12 cellular contexts compared by ENCODE assay signal in the genomic region with DNA sequence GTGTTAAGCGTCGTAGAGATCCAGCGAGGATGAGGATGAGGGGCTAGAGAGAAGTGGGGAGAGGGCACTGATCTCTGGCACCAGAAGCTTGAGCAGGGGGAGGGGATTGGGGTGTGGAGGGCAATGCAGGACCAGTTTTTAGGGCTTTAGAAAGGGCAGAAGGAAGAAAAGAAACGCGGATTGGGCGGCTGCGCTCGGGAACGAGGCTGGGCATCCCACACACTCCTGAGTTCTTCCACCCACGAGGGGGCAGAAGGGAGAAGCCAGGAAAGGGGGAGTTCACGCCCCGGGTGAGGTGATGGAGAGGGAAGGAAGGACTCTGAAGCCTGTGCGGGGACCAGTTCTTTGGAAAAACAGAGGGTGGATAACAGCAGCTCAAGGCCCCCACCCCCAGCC. TPM values are rescaled to one million over a fixed set of nuclear protein-coding genes. Genes with fewer than 3 reads are reported as not detected.
DNase-seq lines count a peak whose midpoint lies in the region; TF ChIP-seq lines count a peak whose summit lies in the region.
"Had no signal": no experiment of that assay in that cellular context is flagged by ENCODE, and none has a peak within 500 bp of the region (broad histone marks: within the 10 kb centered on the region; RNA-seq: fewer than 3 reads in every experiment).

No MANE protein-coding gene starts in this region.

- no peak overlapping the region for H2BK5ac ChIP-seq in mesenchymal stem cell (ENCODE audit: low read depth, low read length, poor library complexity, severe bottlenecking)

- peaks cover 42% of the 10 kb centered on the region for H3K4me1 Mint-ChIP-seq in T-helper 1 cell treated with Interleukin-12 subunit alpha and Interleukin-12 subunit beta and Interleukin-4 antibody, amounts not matched to agents 30 μg/mL and 1 μg/mL, for 36 hours (ENCODE audit: low read depth)
- peaks cover 18 to 25% (median 20%) of the 10 kb centered on the region in 3 donors for H3K4me1 Mint-ChIP-seq in IgD-negative memory B cell
- peaks cover 39% of the 10 kb centered on the region for H3K4me1 Mint-ChIP-seq in chondrocyte (ENCODE audit: low read depth)

- H3K4me2 ChIP-seq in osteoblast (ENCODE audit: insufficient read depth, low read length) (no peak overlapping the region), mesenchymal stem cell (ENCODE audit: low read length, poor library complexity, severe bottlenecking) (no peak overlapping the region)

- no peak overlapping the region for H2AK5ac ChIP-seq in mesenchymal stem cell (ENCODE audit: low read length, severe bottlenecking)

- H3K36me3 ChIP-seq in osteoblast (ENCODE audit: insufficient read depth, low read length) = no peaks in the 10 kb centered on the region
- no peaks in the 10 kb centered on the region for H3K36me3 ChIP-seq in mesenchymal stem cell (ENCODE audit: control insufficient read depth in 1 of 2, insufficient read depth in 2 of 2, low read depth in 1 of 2, low read length in 2 of 2)
- H3K36me3 ChIP-seq: tibial artery had no signal

- no peak overlapping the region for H3K27ac ChIP-seq in osteoblast (ENCODE audit: low read depth, low read length)
- H3K27ac ChIP-seq in mesenchymal stem cell (ENCODE audit: low read length, poor library complexity, severe bottlenecking) = no peak overlapping the region
- H3K27ac ChIP-seq: tibial artery had no signal

- peak overlapping the region; percentile 64 for H3K4me3 Mint-ChIP-seq in T-helper 1 cell treated with Interleukin-12 subunit alpha and Interleukin-12 subunit beta and Interleukin-4 antibody, amounts not matched to agents 30 μg/mL and 1 μg/mL, for 36 hours
- H3K4me3 Mint-ChIP-seq in IgD-negative memory B cell (peak overlapping the region in 3 of 4 donors; percentile 78 to 89 (median 81)), chondrocyte (ENCODE audit: unreplicated experiment) (no peak overlapping the region)

- H3K4me3 ChIP-seq in osteoblast (ENCODE audit: insufficient read depth, low read length) = no peak overlapping the region
- no peak overlapping the region for H3K4me3 ChIP-seq in mesenchymal stem cell (ENCODE audit: insufficient read depth in 1 of 2, low read depth in 1 of 2, low read length in 2 of 2)
- H3K4me3 ChIP-seq: tibial artery had no signal

- peaks cover 2% of the 10 kb centered on the region for H4K20me1 ChIP-seq in osteoblast (ENCODE audit: insufficient read depth, low read length)

- no peak overlapping the region for H2BK12ac ChIP-seq in mesenchymal stem cell (ENCODE audit: low read length in 2 of 2)

- H3K18ac ChIP-seq in mesenchymal stem cell (ENCODE audit: low read depth in 1 of 2, low read length in 2 of 2) = no peak overlapping the region

- in situ Hi-C loops in GM13977 (cut with MboI; ENCODE audit: low pct_unique_long_range_greater_than_20kb, low sequenced_read_pairs, unreplicated experiment) = no loop called here

- peaks cover 89% of the 10 kb centered on the region for H3K27me3 Mint-ChIP-seq in T-helper 1 cell treated with Interleukin-12 subunit alpha and Interleukin-12 subunit beta and Interleukin-4 antibody, amounts not matched to agents 30 μg/mL and 1 μg/mL, for 36 hours (ENCODE audit: low read depth)
- H3K27me3 Mint-ChIP-seq in IgD-negative memory B cell = peaks cover 82% of the 10 kb centered on the region
- peaks cover 77% of the 10 kb centered on the region for H3K27me3 Mint-ChIP-seq in chondrocyte (ENCODE audit: low read depth)

- H3K79me1 ChIP-seq in mesenchymal stem cell (replicated peaks; ENCODE audit: low read length, poor library complexity, severe bottlenecking) = no peaks in the 10 kb centered on the region

- no peaks in the 10 kb centered on the region for H3K9me3 Mint-ChIP-seq in T-helper 1 cell treated with Interleukin-12 subunit alpha and Interleukin-12 subunit beta and Interleukin-4 antibody, amounts not matched to agents 30 μg/mL and 1 μg/mL, for 36 hours
- H3K9me3 Mint-ChIP-seq in IgD-negative memory B cell (peaks cover 0 to 12% (median 0%) of the 10 kb centered on the region in 3 donors), chondrocyte (ENCODE audit: low read depth) (no peaks in the 10 kb centered on the region)

- H2BK15ac ChIP-seq in mesenchymal stem cell (ENCODE audit: low read depth, poor library complexity, severe bottlenecking) = no peak overlapping the region

- 10% methylated on average over 2 of the region's 13 CpGs for WGBS in mesenchymal stem cell

- no peak overlapping the region for H3K14ac ChIP-seq in mesenchymal stem cell (ENCODE audit: low read length in 2 of 2)

- no peak overlapping the region for H3K23ac ChIP-seq in mesenchymal stem cell (ENCODE audit: low read length in 2 of 2)

- no peak overlapping the region for H3K9ac ChIP-seq in mesenchymal stem cell (ENCODE audit: low read length)

- DNase-seq in T-helper 1 cell (no peak), chondrocyte (ENCODE audit: low spot score) (no peak), osteoblast (ENCODE audit: insufficient read length, low spot score, missing footprints) (peak; percentile 81), GM13977 (ENCODE audit: low spot score) (no peak), OCI-M1 (lab: John Stamatoyannopoulos, UW) (no peak), mesenchymal stem cell (no peak)
- DNase-seq: C1 segment of cervical spinal cord, tibial artery had no signal

- H2AFZ ChIP-seq in osteoblast (ENCODE audit: low read length) (no peak overlapping the region), mesenchymal stem cell (ENCODE audit: low read depth, low read length) (no peak overlapping the region)

- H4K8ac ChIP-seq in mesenchymal stem cell (ENCODE audit: low read length) = no peak overlapping the region

- peak overlapping the region; percentile 57 for H3K27ac Mint-ChIP-seq in T-helper 1 cell treated with Interleukin-12 subunit alpha and Interleukin-12 subunit beta and Interleukin-4 antibody, amounts not matched to agents 30 μg/mL and 1 μg/mL, for 36 hours
- H3K27ac Mint-ChIP-seq in IgD-negative memory B cell (peak overlapping the region in 2 of 3 donors; percentile 77 to 97), chondrocyte (ENCODE audit: unreplicated experiment) (no peak overlapping the region)

- H2BK120ac ChIP-seq in mesenchymal stem cell (ENCODE audit: low read depth, low read length) = no peak overlapping the region

- no peak overlapping the region for H4K91ac ChIP-seq in mesenchymal stem cell (ENCODE audit: low read length)

- no peak overlapping the region for H3K4ac ChIP-seq in mesenchymal stem cell (ENCODE audit: low read depth in 1 of 2, low read length in 2 of 2)

- H3K4me1 ChIP-seq in osteoblast (ENCODE audit: insufficient read depth, low read length) (peaks cover 21% of the 10 kb centered on the region), mesenchymal stem cell (ENCODE audit: control insufficient read depth, insufficient read depth, low read depth, low read length) (peaks cover 41% of the 10 kb centered on the region)

- peaks cover 9% of the 10 kb centered on the region for H3K36me3 Mint-ChIP-seq in T-helper 1 cell treated with Interleukin-12 subunit alpha and Interleukin-12 subunit beta and Interleukin-4 antibody, amounts not matched to agents 30 μg/mL and 1 μg/mL, for 36 hours (ENCODE audit: low read depth)
- H3K36me3 Mint-ChIP-seq in IgD-negative memory B cell (no peaks in the 10 kb centered on the region), chondrocyte (ENCODE audit: low read depth) (no peaks in the 10 kb centered on the region)

- H3K9me3 ChIP-seq in osteoblast (ENCODE audit: low read depth, low read length) (no peaks in the 10 kb centered on the region), mesenchymal stem cell (ENCODE audit: control insufficient read depth, low read length) (no peaks in the 10 kb centered on the region)
- H3K9me3 ChIP-seq: tibial artery had no signal

- TF ChIP-seq CTCF in chondrocyte (IDR thresholded peaks at IDR 0.05) (peak; percentile 54), osteoblast (IDR thresholded peaks at IDR 0.05; ENCODE audit: extremely low read depth, low read depth, low read length) (peak; percentile 19), GM13977 (IDR thresholded peaks at IDR 0.05; ENCODE audit: extremely low read depth, insufficient read depth, missing control alignments) (no peak)

- peaks cover 94% of the 10 kb centered on the region for H3K27me3 ChIP-seq in osteoblast (ENCODE audit: insufficient read depth, low read length)
- H3K27me3 ChIP-seq in mesenchymal stem cell (ENCODE audit: control insufficient read depth in 1 of 2, insufficient read depth in 1 of 2, low read length in 2 of 2) = peaks cover 94 to 98% of the 10 kb centered on the region in 2 experiments

- H3K79me2 ChIP-seq in osteoblast (ENCODE audit: insufficient read depth, low read length) = no peaks in the 10 kb centered on the region

RNA-seq across cellular contexts. Expression of a gene that starts 6.1 kb away (rescaled TPM):
- not detected for polyA plus RNA-seq in IgD-negative memory B cell
- 0.22 to 0.26 TPM in 2 of 3 replicates, not detected in the other for total RNA-seq in chondrocyte
- 0.36 TPM in 1 of 2 replicates, not detected in the other for total RNA-seq in osteoblast
- 0.04 TPM for polyA plus RNA-seq in mesenchymal stem cell (2013, experiment 1 of 2)
- 0.05 TPM for polyA plus RNA-seq in mesenchymal stem cell (2013, experiment 2 of 2)
- total RNA-seq: mononuclear cell had no signal

RNA-seq across cellular contexts. Expression of a gene that starts 8.7 kb away (rescaled TPM):
- not detected for polyA plus RNA-seq in IgD-negative memory B cell
- total RNA-seq in chondrocyte (not detected in 3 replicates), osteoblast (not detected in 2 replicates)
- polyA plus RNA-seq in mesenchymal stem cell (2013, experiment 1 of 2) = not detected
- polyA plus RNA-seq in mesenchymal stem cell (2013, experiment 2 of 2) = not detected
- total RNA-seq: mononuclear cell had no signal

RNA-seq across cellular contexts. Expression of a gene that starts 17.2 kb away (rescaled TPM):
- polyA plus RNA-seq in IgD-negative memory B cell = 8.3 TPM
- total RNA-seq in chondrocyte = 55.9 to 60.5 TPM (median 60.4 TPM) in 3 replicates
- 101 and 102 TPM in 2 replicates for total RNA-seq in osteoblast
- 65.9 TPM for polyA plus RNA-seq in mesenchymal stem cell (2013, experiment 1 of 2)
- polyA plus RNA-seq in mesenchymal stem cell (2013, experiment 2 of 2) = 64.7 TPM

RNA-seq across cellular contexts. Expression of a gene that starts 29.4 kb away (rescaled TPM):
- polyA plus RNA-seq in IgD-negative memory B cell = not detected
- not detected in 3 replicates for total RNA-seq in chondrocyte
- not detected in 2 replicates for total RNA-seq in osteoblast
- polyA plus RNA-seq in mesenchymal stem cell (2013, experiment 1 of 2) = not detected
- polyA plus RNA-seq in mesenchymal stem cell (2013, experiment 2 of 2) = not detected
- total RNA-seq: mononuclear cell had no signal
- polyA plus RNA-seq: adipose tissue had no signal

RNA-seq across cellular contexts. Expression of a gene that starts 44.5 kb away (rescaled TPM):
- not detected for polyA plus RNA-seq in IgD-negative memory B cell
- total RNA-seq in chondrocyte (794 to 1,203 TPM (median 1,180 TPM) in 3 replicates), osteoblast (237 and 278 TPM in 2 replicates)
- polyA plus RNA-seq in mesenchymal stem cell (2013, experiment 1 of 2) = 599 TPM
- 599 TPM for polyA plus RNA-seq in mesenchymal stem cell (2013, experiment 2 of 2)
